In genomic region chr1:202241376-202242079, GRCh38 we compare ENCODE assay signal across 16 cellular contexts. TPM values are rescaled to one million over a fixed set of nuclear protein-coding genes. Genes with fewer than 3 reads are reported as not detected.
DNase-seq lines count a peak whose midpoint lies in the region; ATAC-seq and TF ChIP-seq lines count a peak whose summit lies in the region.
"Had no signal": no experiment of that assay in that cellular context is flagged by ENCODE, and none has a peak within 500 bp of the region (broad histone marks: within the 10 kb centered on the region; RNA-seq: fewer than 3 reads in every experiment).

No MANE protein-coding gene starts in this region.

- no peak overlapping the region for H3K27ac ChIP-seq in PC-9
- H3K27ac ChIP-seq in endodermal cell (ENCODE audit: low read depth, low read length), result no peak overlapping the region
- peak overlapping the region; percentile 25 to 60 for H3K27ac ChIP-seq in prostate gland
- H3K27ac ChIP-seq: HL-60 had no signal

- no peaks in the 10 kb centered on the region for H3K36me3 Mint-ChIP-seq in endodermal cell (ENCODE audit: low read depth)
- H3K36me3 Mint-ChIP-seq: CD14-positive monocyte had no signal

- H3K9ac ChIP-seq in endodermal cell (ENCODE audit: extremely low read depth, low read length, poor library complexity, severe bottlenecking), result no peak overlapping the region

- H3K27ac Mint-ChIP-seq in endodermal cell, result no peak overlapping the region
- H3K27ac Mint-ChIP-seq: activated T-helper 17 cell treated with anti-CD3 and anti-CD28 coated beads, Interleukin-2, amount 50 U/mL, for 72 hours had no signal

- 93 to 94% methylated on average over 3 to 6 of the region's 6 CpGs for WGBS in endodermal cell (ENCODE audit: insufficient coverage in 1 of 2, insufficient read length in 1 of 2), 2 experiments
- 42% methylated on average over 6 of the region's 6 CpGs for WGBS in prostate gland

- no peaks in the 10 kb centered on the region for H3K9me3 ChIP-seq in PC-9 (ENCODE audit: insufficient read depth, low read depth)
- no peaks in the 10 kb centered on the region for H3K9me3 ChIP-seq in endodermal cell (ENCODE audit: control insufficient read depth, low read length)
- H3K9me3 ChIP-seq in prostate gland, result no peaks in the 10 kb centered on the region
- H3K9me3 ChIP-seq: HAP-1 had no signal

- 0 out of 2 replicates have a peak, but pooled peaks cover 3% of the 10 kb centered on the region for H3F3A ChIP-seq in PC-9 (ENCODE audit: insufficient read depth, low read depth)

- H3K4me1 Mint-ChIP-seq in endodermal cell, result peaks cover 14% of the 10 kb centered on the region

- CTCF ChIA-PET in PC-9 (lab: Charles Lee), result interaction anchor here (0.6 kb wide), 1 partner anchor 42 kb away, joined by 10 read pairs; no protein-coding TSS in a partner anchor

- H3K4me3 ChIP-seq in PC-9 (no peak overlapping the region), endodermal cell (ENCODE audit: low read length) (no peak overlapping the region), prostate gland (no peak overlapping the region)
- H3K4me3 ChIP-seq: HAP-1 had no signal

- H3K4me1 ChIP-seq in PC-9 (replicated peaks; ENCODE audit: insufficient read depth) (peaks cover 20% of the 10 kb centered on the region), endodermal cell (ENCODE audit: control insufficient read depth, insufficient read depth, low read length) (peaks cover under 1% of the 10 kb centered on the region), prostate gland (replicated peaks) (no peaks in the 10 kb centered on the region)

- TF ChIP-seq POLR2A in prostate gland (IDR thresholded peaks at IDR 0.05), result no peak

- no peak for ATAC-seq in GM21390 (IDR thresholded peaks at IDR 0.05; ENCODE audit: unreplicated experiment)
- ATAC-seq: activated T-helper 17 cell treated with anti-CD3 and anti-CD28 coated beads, Interleukin-2, amount 50 U/mL, for 72 hours had no signal

- H4K20me1 ChIP-seq in PC-9 (ENCODE audit: insufficient read depth), result no peaks in the 10 kb centered on the region

- H3K36me3 ChIP-seq in PC-9 (ENCODE audit: low read depth) (no peaks in the 10 kb centered on the region), endodermal cell (ENCODE audit: control insufficient read depth, insufficient read depth, low read length) (no peaks in the 10 kb centered on the region), prostate gland (no peaks in the 10 kb centered on the region)
- H3K36me3 ChIP-seq: HAP-1 had no signal

- H3K27me3 Mint-ChIP-seq in endodermal cell (ENCODE audit: insufficient read depth), result no peaks in the 10 kb centered on the region

- POLR2A ChIA-PET in PC-9 (lab: Charles Lee; ENCODE audit: unreplicated experiment), result interaction anchor here (0.6 to 0.7 kb wide), 3 partner anchors 13 to 39 kb away, joined by 4 to 39 read pairs (median 5); no protein-coding TSS in a partner anchor

- H3K9me2 ChIP-seq in PC-9 (ENCODE audit: insufficient read depth), result no peaks in the 10 kb centered on the region

- TF ChIP-seq CTCF in PC-9 (conservative IDR thresholded peaks at IDR 0.05), result no peak
- no peak for TF ChIP-seq CTCF in endodermal cell (conservative IDR thresholded peaks at IDR 0.05)
- no peak for TF ChIP-seq CTCF in prostate gland (IDR thresholded peaks at IDR 0.05)

- DNase-seq in EL, result peak; percentile 12
- DNase-seq in PC-9, result peak; percentile 47 to 73
- DNase-seq in endodermal cell, result peak; percentile 36
- DNase-seq in prostate gland (ENCODE audit: low spot score), result peak; percentile 81
- no peak for DNase-seq in Ammon's horn (ENCODE audit: low spot score)
- DNase-seq in NCI-H526 treated with DMSO at 0.1 percent for 48 hours (lab: John Stamatoyannopoulos, UW), result no peak
- DNase-seq: activated CD4-positive, alpha-beta T cell treated with anti-CD3 and anti-CD28 coated beads, Interleukin-2, amount 50 U/mL, for 48 hours; amygdala; NCI-H1436 treated with DMSO at 0.1 percent for 48 hours; NCI-H748 treated with DMSO at 0.1 percent for 48 hours; stimulated activated CD4-positive, alpha-beta T cell treated with anti-CD3 and anti-CD28 coated beads, Interleukin-12 subunit alpha, Interleukin-12 subunit beta, amount 100 ng/mL, for 4 hours had no signal

- peak overlapping the region; percentile 15; the same call in 1 of the 2 replicates for H3K4me2 ChIP-seq in PC-9

- no peaks in the 10 kb centered on the region for H3K9me3 Mint-ChIP-seq in endodermal cell
- H3K9me3 Mint-ChIP-seq: activated T-helper 17 cell treated with anti-CD3 and anti-CD28 coated beads, Interleukin-2, amount 50 U/mL, for 72 hours; CD14-positive monocyte had no signal

- no peak overlapping the region for H2AFZ ChIP-seq in PC-9

- peaks cover 6% of the 10 kb centered on the region; the same call in 1 of the 2 replicates for H3K27me3 ChIP-seq in PC-9 (ENCODE audit: insufficient read depth, low read depth)
- no peaks in the 10 kb centered on the region for H3K27me3 ChIP-seq in endodermal cell (ENCODE audit: control insufficient read depth, insufficient read depth, low read length, poor library complexity, severe bottlenecking)
- no peaks in the 10 kb centered on the region for H3K27me3 ChIP-seq in prostate gland (replicated peaks; ENCODE audit: insufficient read depth)

- no TSS peak for BruUV-seq in PC-9 (replicated peaks; lab: Mats Ljungman, UMichigan)

- H3K4me3 Mint-ChIP-seq in endodermal cell, result no peak overlapping the region
- H3K4me3 Mint-ChIP-seq: activated T-helper 17 cell treated with anti-CD3 and anti-CD28 coated beads, Interleukin-2, amount 50 U/mL, for 72 hours had no signal

- intact Hi-C loops in PC-9 (cut with micrococcal nuclease; ENCODE audit: unreplicated experiment) (no loop called here), prostate gland (cut with DNase I) (no loop called here)

- no peaks in the 10 kb centered on the region for H3K79me2 ChIP-seq in PC-9 (ENCODE audit: low read depth)

RNA-seq across cellular contexts. Expression of gene LGR6, which starts 47.9 kb away (rescaled TPM):
- total RNA-seq in PC-9 (2021) (5.6 and 7.9 TPM in 2 replicates), endodermal cell (1 to 10 TPM in 1 of 2 donors, under 1 TPM in 1; 0.73 to 1.5 TPM), prostate gland (10 to 100 TPM in 1 of 2 donors, 1 to 10 TPM in 1; 8.0 to 25.6 TPM)
- polyA plus RNA-seq in endodermal cell (2013, experiment 1 of 2), result 0.57 TPM
- polyA plus RNA-seq in endodermal cell (2013, experiment 2 of 2), result 0.79 TPM
- polyA plus RNA-seq: CD14-positive monocyte had no signal

Comparison
In these comparisons a context has a peak if more than half of its experiments do, and no peak if none do; other contexts are left out.
1. DNase-seq: peak in EL (single experiment), PC-9 (2 of 2), endodermal cell (single experiment) and prostate gland (single experiment); none in Ammon's horn (single experiment) and NCI-H526 treated with DMSO at 0.1 percent for 48 hours (single experiment).
2. H3K27ac ChIP-seq: peak in prostate gland (2 of 2); none in PC-9 (single experiment) and endodermal cell (single experiment).